9 cellular contexts compared by ENCODE assay signal in genomic region chr7:129530881-129531391, GRCh38. TPM values are rescaled to one million over a fixed set of nuclear protein-coding genes. Genes with fewer than 3 reads are reported as not detected.
DNase-seq lines count a peak whose midpoint lies in the region; ATAC-seq and TF ChIP-seq lines count a peak whose summit lies in the region.
"Had no signal": no experiment of that assay in that cellular context is flagged by ENCODE, and none has a peak within 500 bp of the region (broad histone marks: within the 10 kb centered on the region; RNA-seq: fewer than 3 reads in every experiment).

No MANE protein-coding gene starts in this region.

- ATAC-seq in activated B cell treated with CpG ODN at 0.5 μM for 24 hours (ENCODE audit: low read depth) (peak; percentile 28), HG02610 (IDR thresholded peaks at IDR 0.05; ENCODE audit: unreplicated experiment) (no peak), HG03280 (IDR thresholded peaks at IDR 0.05; ENCODE audit: unreplicated experiment) (no peak)

- intact Hi-C loops in activated B cell treated with CpG ODN at 0.5 μM for 24 hours (cut with micrococcal nuclease): no loop called here
- intact Hi-C loops in esophagus squamous epithelium (cut with DNase I): no loop called here

- H3K27me3 ChIP-seq in esophagus squamous epithelium: peaks cover 0 to 13% (median 0%) of the 10 kb centered on the region in 4 donors

- no peaks in the 10 kb centered on the region for H3K9me3 Mint-ChIP-seq in activated B cell treated with CpG ODN at 0.5 μM for 24 hours

- no peak overlapping the region for H3K27ac ChIP-seq in esophagus squamous epithelium
- H3K27ac ChIP-seq: skin epidermis had no signal

- H3K27ac Mint-ChIP-seq in activated B cell treated with CpG ODN at 0.5 μM for 24 hours: no peak overlapping the region

- TF ChIP-seq CTCF in activated B cell treated with CpG ODN at 0.5 μM for 24 hours (IDR thresholded peaks at IDR 0.05) (no peak), epithelial cell of esophagus (IDR thresholded peaks at IDR 0.05; ENCODE audit: insufficient read depth, low read depth, low read length, missing control alignments) (no peak), esophagus squamous epithelium (IDR thresholded peaks at IDR 0.05) (no peak)

- H3K36me3 ChIP-seq in esophagus squamous epithelium: no peaks in the 10 kb centered on the region

- H3K4me3 ChIP-seq in epithelial cell of esophagus (ENCODE audit: low read length) (no peak overlapping the region), esophagus squamous epithelium (no peak overlapping the region)
- H3K4me3 ChIP-seq: skin epidermis had no signal

- TF ChIP-seq POLR2A in esophagus squamous epithelium (IDR thresholded peaks at IDR 0.05): no peak

- H3K27me3 Mint-ChIP-seq in activated B cell treated with CpG ODN at 0.5 μM for 24 hours: peaks cover 11% of the 10 kb centered on the region

- WGBS in esophagus squamous epithelium, 2 donors: 37 to 48% methylated on average over 3 of the region's 3 CpGs

- DNase-seq in H4 (ENCODE audit: low spot score) (peak; percentile 43), activated B cell treated with CpG ODN at 0.5 μM for 24 hours (no peak), epithelial cell of esophagus (ENCODE audit: low read depth) (peak; percentile 95), D341Med (ENCODE audit: low spot score) (no peak), esophagus squamous epithelium (lab: John Stamatoyannopoulos, UW) (no peak)
- peak; percentile 64 for DNase-seq in stimulated activated CD4-positive, alpha-beta T cell treated with anti-CD3 and anti-CD28 coated beads, Interleukin-1b, Interleukin-23, amount 100 ng/mL, for 48 hours

- CTCF ChIA-PET in activated B cell treated with CpG ODN at 0.5 μM for 24 hours (lab: Charles Lee): no interaction called here

- POLR2A ChIA-PET in activated B cell treated with CpG ODN at 0.5 μM for 24 hours (lab: Charles Lee): no interaction called here

- no peaks in the 10 kb centered on the region for H3K4me1 ChIP-seq in esophagus squamous epithelium

- no peak overlapping the region for H3K4me3 Mint-ChIP-seq in activated B cell treated with CpG ODN at 0.5 μM for 24 hours

- H3K9me3 ChIP-seq in esophagus squamous epithelium: no peaks in the 10 kb centered on the region

- H3K4me1 Mint-ChIP-seq in activated B cell treated with CpG ODN at 0.5 μM for 24 hours: no peaks in the 10 kb centered on the region

- H3K36me3 Mint-ChIP-seq in activated B cell treated with CpG ODN at 0.5 μM for 24 hours (ENCODE audit: low read depth): no peaks in the 10 kb centered on the region

RNA-seq across cellular contexts. Expression of gene SMKR1, which starts 28.6 kb away (rescaled TPM):
- total RNA-seq in H4 (2014; rRNA removed; shearing (Covaris generic)): 0.25 and 1.0 TPM in 2 replicates
- total RNA-seq in activated B cell treated with CpG ODN at 0.5 μM for 24 hours (2.2 and 2.4 TPM in 2 replicates), esophagus squamous epithelium (1 to 10 TPM in 1 of 4 donors, not detected in 3; 1.7 TPM)

Comparison
In these comparisons a context has a peak if more than half of its experiments do, and no peak if none do; other contexts are left out.
1. DNase-seq: peak in H4 (single experiment), epithelial cell of esophagus (single experiment) and stimulated activated CD4-positive, alpha-beta T cell treated with anti-CD3 and anti-CD28 coated beads, Interleukin-1b, Interleukin-23, amount 100 ng/mL, for 48 hours (single experiment); none in activated B cell treated with CpG ODN at 0.5 μM for 24 hours (single experiment), D341Med (single experiment) and esophagus squamous epithelium (single experiment).